Comparison of ENCODE assay signal across 10 cellular contexts in the genomic region with DNA sequence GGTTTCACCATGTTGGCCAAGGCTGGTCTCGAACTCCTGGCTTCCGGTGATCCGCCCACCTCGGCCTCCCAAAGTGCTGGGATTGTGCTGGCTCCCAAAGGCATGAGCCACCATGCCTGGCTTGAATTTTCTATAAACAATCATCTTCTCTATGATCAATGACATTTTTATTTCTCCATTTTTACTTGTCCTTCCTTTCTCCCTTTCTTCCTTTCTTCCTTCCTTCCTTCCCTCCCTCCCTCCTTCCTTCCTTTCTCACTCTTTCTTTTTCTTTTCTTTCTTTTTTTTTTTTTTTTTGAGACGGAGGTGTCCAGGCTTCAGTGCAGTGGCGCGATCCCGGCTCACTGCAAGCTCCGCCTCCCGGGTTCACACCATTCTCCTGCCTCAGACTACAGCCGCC. TPM values are rescaled to one million over a fixed set of nuclear protein-coding genes. Genes with fewer than 3 reads are reported as not detected.
"Had no signal": no experiment of that assay in that cellular context is flagged by ENCODE, and none has a peak within 500 bp of the region (broad histone marks: within the 10 kb centered on the region; RNA-seq: fewer than 3 reads in every experiment).

No MANE protein-coding gene starts in this region.

- FAIRE-seq: HepG2, HTR-8/SVneo had no signal

- ATAC-seq: HepG2 had no signal

- H3K4me3 Mint-ChIP-seq: IgD-negative memory B cell had no signal

- H3K9ac ChIP-seq: KMS-11 had no signal

- H3K27me3 Mint-ChIP-seq: IgD-negative memory B cell had no signal

- DNase-seq: IMR-90, KBM-7, KG1 had no signal

- H3K9me3 Mint-ChIP-seq: IgD-negative memory B cell had no signal

- H3K4me2 ChIP-seq: KMS-11 had no signal

- H3K4me1 Mint-ChIP-seq: IgD-negative memory B cell had no signal

- H3K27ac ChIP-seq: HL-60, KMS-11 had no signal

- H3K27ac Mint-ChIP-seq: IgD-negative memory B cell had no signal

RNA-seq across cellular contexts. Expression of a gene that starts 54.1 kb away (rescaled TPM):
- total RNA-seq: HT-29, HT1080, IMR-90 had no signal
- polyA plus RNA-seq: HepG2 had no signal
